ENCODE assay signal across 21 cellular contexts in genomic region chr1:190144650-190145049, GRCh38.
A peak's percentile ranks its signal among the peaks of the same experiment; 100 is the strongest.
DNase-seq lines count a peak whose midpoint lies in the region; ATAC-seq and FAIRE-seq lines count a peak whose summit lies in the region.
"Had no signal": no experiment of that assay in that cellular context is flagged by ENCODE, and none has a peak within 500 bp of the region (broad histone marks: within the 10 kb centered on the region; RNA-seq: fewer than 3 reads in every experiment).

No MANE protein-coding gene starts in this region.

- DNase-seq in ACHN (peak; percentile 45), RCC 7860 (ENCODE audit: low spot score) (peak; percentile 14), left kidney (ENCODE audit: low read depth, low spot score) (peak; percentile 33), SIG-M5 (lab: John Stamatoyannopoulos, UW) (no peak), SHP77 treated with DMSO at 0.1 percent for 48 hours (lab: John Stamatoyannopoulos, UW) (no peak)
- DNase-seq: AML-193; BE2C; Calu3; CD4-positive, alpha-beta T cell; CD8-positive, alpha-beta memory T cell; DMS153; DND-41; GM23248; H7; HCEC 1CT had no signal

- ATAC-seq in GM18502 (IDR thresholded peaks at IDR 0.05; ENCODE audit: poor library complexity, unreplicated experiment), result no peak

- in situ Hi-C loops in ACHN (cut with HindIII; ENCODE audit: low pct_ligation_motif_present, low pct_unique_long_range_greater_than_20kb, low sequenced_read_pairs), result no loop called here

- no peak for FAIRE-seq in RCC 7860 (lab: Jason Lieb, UNC)
- FAIRE-seq: A204.1, G401.6, GM12892, GM19239, H1 had no signal

Comparison
In these comparisons a context has a peak if more than half of its experiments do, and no peak if none do; other contexts are left out.
1. DNase-seq: peak in ACHN (single experiment), RCC 7860 (single experiment) and left kidney (single experiment); none in SIG-M5 (single experiment) and SHP77 treated with DMSO at 0.1 percent for 48 hours (single experiment).